8 cellular contexts compared by ENCODE assay signal in the genomic region with DNA sequence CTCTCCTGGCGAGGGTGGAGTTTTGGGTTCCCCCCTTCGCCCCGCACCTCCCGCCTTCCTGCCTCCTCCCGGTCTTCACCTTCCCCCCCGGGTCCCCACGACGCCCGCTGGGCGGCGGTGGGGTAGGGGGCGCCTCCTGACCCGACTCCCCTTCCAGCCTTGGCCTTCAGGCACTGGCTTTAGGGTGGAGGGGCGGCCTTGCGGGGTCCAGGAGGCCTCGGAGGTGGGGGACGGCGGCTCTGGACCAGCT. TPM values are rescaled to one million over a fixed set of nuclear protein-coding genes. Genes with fewer than 3 reads are reported as not detected.
DNase-seq lines count a peak whose midpoint lies in the region; ATAC-seq and TF ChIP-seq lines count a peak whose summit lies in the region.

No MANE protein-coding gene starts in this region.

- peaks cover 3% of the 10 kb centered on the region for H3K36me3 Mint-ChIP-seq in activated naive CD8-positive, alpha-beta T cell treated with anti-CD3 and anti-CD28 coated beads, Interleukin-2, amount 10 ng/mL, durations not matched to agents 7 days and 5 days
- H3K36me3 Mint-ChIP-seq in activated naive CD8-positive, alpha-beta T cell treated with anti-CD3 and anti-CD28 coated beads for 36 hours, result peaks cover 6% of the 10 kb centered on the region
- H3K36me3 Mint-ChIP-seq in activated naive CD4-positive, alpha-beta T cell treated with anti-CD3 and anti-CD28 coated beads, Interleukin-2, amount 10 ng/mL, durations not matched to agents 7 days and 5 days, result peaks cover 11% of the 10 kb centered on the region

- ATAC-seq in activated naive CD8-positive, alpha-beta T cell treated with anti-CD3 and anti-CD28 coated beads, Interleukin-2, amount 10 ng/mL, durations not matched to agents 7 days and 5 days (ENCODE audit: low read depth), result no peak
- peak; percentile 20 for ATAC-seq in lung (ENCODE audit: insufficient read depth, low FRiP score)
- no peak for ATAC-seq in HG03280 (IDR thresholded peaks at IDR 0.05; ENCODE audit: unreplicated experiment)
- ATAC-seq in HG02884 (IDR thresholded peaks at IDR 0.05; ENCODE audit: unreplicated experiment), result no peak

- TF ChIP-seq CTCF in lung (IDR thresholded peaks at IDR 0.05; ENCODE audit: control extremely low read depth, extremely low read depth) (no peak), vagina (IDR thresholded peaks at IDR 0.05) (no peak)

- WGBS in lung, 2 donors, result 0 to 2% methylated on average over 5 to 18 of the region's 18 CpGs

- DNase-seq in activated naive CD8-positive, alpha-beta T cell treated with anti-CD3 and anti-CD28 coated beads, Interleukin-2, amount 10 ng/mL, durations not matched to agents 7 days and 5 days, result no peak
- DNase-seq in activated naive CD8-positive, alpha-beta T cell treated with anti-CD3 and anti-CD28 coated beads for 36 hours, result no peak
- no peak for DNase-seq in caudate nucleus (lab: John Stamatoyannopoulos, UW)
- DNase-seq in lung (ENCODE audit: low spot score), result no peak
- DNase-seq in vagina (ENCODE audit: extremely low spot score in 2 of 2), result no peak
- no peak for DNase-seq in activated naive CD4-positive, alpha-beta T cell treated with anti-CD3 and anti-CD28 coated beads, Interleukin-2, amount 10 ng/mL, durations not matched to agents 7 days and 5 days

- H3K27ac ChIP-seq in caudate nucleus (ENCODE audit: low read depth, low read length), result peak overlapping the region; percentile 58
- H3K27ac ChIP-seq in lung (ENCODE audit: low read depth in 1 of 2, low read length in 1 of 2), result peak overlapping the region; percentile 83 to 88
- peak overlapping the region; percentile 93 for H3K27ac ChIP-seq in vagina

- H3K27ac Mint-ChIP-seq in activated naive CD8-positive, alpha-beta T cell treated with anti-CD3 and anti-CD28 coated beads, Interleukin-2, amount 10 ng/mL, durations not matched to agents 7 days and 5 days, result no peak overlapping the region
- no peak overlapping the region for H3K27ac Mint-ChIP-seq in activated naive CD8-positive, alpha-beta T cell treated with anti-CD3 and anti-CD28 coated beads for 36 hours
- H3K27ac Mint-ChIP-seq in activated naive CD4-positive, alpha-beta T cell treated with anti-CD3 and anti-CD28 coated beads, Interleukin-2, amount 10 ng/mL, durations not matched to agents 7 days and 5 days, result no peak overlapping the region

- H3K9me3 Mint-ChIP-seq in activated naive CD8-positive, alpha-beta T cell treated with anti-CD3 and anti-CD28 coated beads, Interleukin-2, amount 10 ng/mL, durations not matched to agents 7 days and 5 days, result no peaks in the 10 kb centered on the region
- H3K9me3 Mint-ChIP-seq in activated naive CD8-positive, alpha-beta T cell treated with anti-CD3 and anti-CD28 coated beads for 36 hours, result no peaks in the 10 kb centered on the region
- no peaks in the 10 kb centered on the region for H3K9me3 Mint-ChIP-seq in activated naive CD4-positive, alpha-beta T cell treated with anti-CD3 and anti-CD28 coated beads, Interleukin-2, amount 10 ng/mL, durations not matched to agents 7 days and 5 days

- peak overlapping the region; percentile 47 for H3K4me3 ChIP-seq in lung
- H3K4me3 ChIP-seq in vagina, result peak overlapping the region; percentile 62 to 63

- no peaks in the 10 kb centered on the region for H3K36me3 ChIP-seq in lung (ENCODE audit: control insufficient read depth in 2 of 2, insufficient read depth in 2 of 2, low read length in 2 of 2)
- H3K36me3 ChIP-seq in vagina, result no peaks in the 10 kb centered on the region

- H3K9me3 ChIP-seq in lung (ENCODE audit: control insufficient read depth in 2 of 2, insufficient read depth in 1 of 2, low read length in 1 of 2) (no peaks in the 10 kb centered on the region), vagina (no peaks in the 10 kb centered on the region)

- peaks cover 11% of the 10 kb centered on the region for H3K4me1 Mint-ChIP-seq in activated naive CD8-positive, alpha-beta T cell treated with anti-CD3 and anti-CD28 coated beads, Interleukin-2, amount 10 ng/mL, durations not matched to agents 7 days and 5 days
- peaks cover 5% of the 10 kb centered on the region for H3K4me1 Mint-ChIP-seq in activated naive CD8-positive, alpha-beta T cell treated with anti-CD3 and anti-CD28 coated beads for 36 hours
- H3K4me1 Mint-ChIP-seq in activated naive CD4-positive, alpha-beta T cell treated with anti-CD3 and anti-CD28 coated beads, Interleukin-2, amount 10 ng/mL, durations not matched to agents 7 days and 5 days, result peaks cover 33% of the 10 kb centered on the region

- H3K27me3 ChIP-seq in lung (ENCODE audit: control insufficient read depth, insufficient read depth) (no peaks in the 10 kb centered on the region), vagina (no peaks in the 10 kb centered on the region)

- no peaks in the 10 kb centered on the region for H3K27me3 Mint-ChIP-seq in activated naive CD8-positive, alpha-beta T cell treated with anti-CD3 and anti-CD28 coated beads, Interleukin-2, amount 10 ng/mL, durations not matched to agents 7 days and 5 days
- no peaks in the 10 kb centered on the region for H3K27me3 Mint-ChIP-seq in activated naive CD8-positive, alpha-beta T cell treated with anti-CD3 and anti-CD28 coated beads for 36 hours
- peaks cover 5% of the 10 kb centered on the region for H3K27me3 Mint-ChIP-seq in activated naive CD4-positive, alpha-beta T cell treated with anti-CD3 and anti-CD28 coated beads, Interleukin-2, amount 10 ng/mL, durations not matched to agents 7 days and 5 days

- peak overlapping the region; percentile 47 for H3K4me3 Mint-ChIP-seq in activated naive CD8-positive, alpha-beta T cell treated with anti-CD3 and anti-CD28 coated beads, Interleukin-2, amount 10 ng/mL, durations not matched to agents 7 days and 5 days
- no peak overlapping the region for H3K4me3 Mint-ChIP-seq in activated naive CD8-positive, alpha-beta T cell treated with anti-CD3 and anti-CD28 coated beads for 36 hours
- no peak overlapping the region for H3K4me3 Mint-ChIP-seq in activated naive CD4-positive, alpha-beta T cell treated with anti-CD3 and anti-CD28 coated beads, Interleukin-2, amount 10 ng/mL, durations not matched to agents 7 days and 5 days

- POLR2A ChIA-PET in activated naive CD8-positive, alpha-beta T cell treated with anti-CD3 and anti-CD28 coated beads, Interleukin-2, amount 10 ng/mL, durations not matched to agents 7 days and 5 days (lab: Charles Lee), result interaction anchor here (4.0 to 4.5 kb wide), 2 partner anchors 26 to 31 kb away, joined by 27 to 51 read pairs; no protein-coding TSS in a partner anchor

- TF ChIP-seq POLR2A in vagina (IDR thresholded peaks at IDR 0.05), result no peak

- CTCF ChIA-PET in activated naive CD4-positive, alpha-beta T cell treated with anti-CD3 and anti-CD28 coated beads, Interleukin-2, amount 10 ng/mL, durations not matched to agents 7 days and 5 days (lab: Charles Lee), result interaction anchor here (0.8 kb wide), 1 partner anchor 86 kb away, joined by 3 read pairs; the partner anchor contains the start of gene CD7

- intact Hi-C loops in vagina (cut with DNase I), result no loop called here

- H3K4me1 ChIP-seq in lung (ENCODE audit: control insufficient read depth in 2 of 2, insufficient read depth in 2 of 2, low read length in 2 of 2), result peaks cover 0 to 32% of the 10 kb centered on the region in 2 donors
- H3K4me1 ChIP-seq in vagina, result peaks cover 60% of the 10 kb centered on the region

RNA-seq across cellular contexts. Expression of gene SLC16A3, which starts 2.4 kb away (rescaled TPM):
- total RNA-seq in activated naive CD8-positive, alpha-beta T cell treated with anti-CD3 and anti-CD28 coated beads, Interleukin-2, amount 10 ng/mL, durations not matched to agents 7 days and 5 days, result 100 to 1,000 TPM; 195 to 211 TPM
- total RNA-seq in activated naive CD8-positive, alpha-beta T cell treated with anti-CD3 and anti-CD28 coated beads for 36 hours, result 10 to 100 TPM; 75.8 to 79.3 TPM
- total RNA-seq in lung, result 100 to 1,000 TPM in 1 of 2 donors, 10 to 100 TPM in 1; 31.0 to 154 TPM
- 100 to 1,000 TPM in 1 of 2 donors, 10 to 100 TPM in 1; 33.2 to 309 TPM for polyA plus RNA-seq in lung
- total RNA-seq in vagina, result 21.1 TPM

RNA-seq across cellular contexts. Expression of gene CCDC57, which starts 18.6 kb away (rescaled TPM):
- 10 to 100 TPM; 79.5 to 81.7 TPM for total RNA-seq in activated naive CD8-positive, alpha-beta T cell treated with anti-CD3 and anti-CD28 coated beads, Interleukin-2, amount 10 ng/mL, durations not matched to agents 7 days and 5 days
- total RNA-seq in activated naive CD8-positive, alpha-beta T cell treated with anti-CD3 and anti-CD28 coated beads for 36 hours, result 10 to 100 TPM; 59.5 to 65.1 TPM
- total RNA-seq in lung, result 10 to 100 TPM; 33.2 to 89.4 TPM
- polyA plus RNA-seq in lung, result 100 to 1,000 TPM in 1 of 2 donors, 10 to 100 TPM in 1; 60.4 to 128 TPM
- total RNA-seq in vagina, result 26.5 TPM

RNA-seq across cellular contexts. Expression of gene CSNK1D, which starts 42.3 kb away (rescaled TPM):
- 100 to 1,000 TPM; 135 to 140 TPM for total RNA-seq in activated naive CD8-positive, alpha-beta T cell treated with anti-CD3 and anti-CD28 coated beads, Interleukin-2, amount 10 ng/mL, durations not matched to agents 7 days and 5 days
- total RNA-seq in activated naive CD8-positive, alpha-beta T cell treated with anti-CD3 and anti-CD28 coated beads for 36 hours, result 100 to 1,000 TPM; 110 to 115 TPM
- total RNA-seq in lung, result 100 to 1,000 TPM in 1 of 2 donors, 10 to 100 TPM in 1; 72.7 to 160 TPM
- polyA plus RNA-seq in lung, result 100 to 1,000 TPM; 110 to 137 TPM
- 67.8 TPM for total RNA-seq in vagina
